16 cellular contexts compared by ENCODE assay signal in the genomic region with DNA sequence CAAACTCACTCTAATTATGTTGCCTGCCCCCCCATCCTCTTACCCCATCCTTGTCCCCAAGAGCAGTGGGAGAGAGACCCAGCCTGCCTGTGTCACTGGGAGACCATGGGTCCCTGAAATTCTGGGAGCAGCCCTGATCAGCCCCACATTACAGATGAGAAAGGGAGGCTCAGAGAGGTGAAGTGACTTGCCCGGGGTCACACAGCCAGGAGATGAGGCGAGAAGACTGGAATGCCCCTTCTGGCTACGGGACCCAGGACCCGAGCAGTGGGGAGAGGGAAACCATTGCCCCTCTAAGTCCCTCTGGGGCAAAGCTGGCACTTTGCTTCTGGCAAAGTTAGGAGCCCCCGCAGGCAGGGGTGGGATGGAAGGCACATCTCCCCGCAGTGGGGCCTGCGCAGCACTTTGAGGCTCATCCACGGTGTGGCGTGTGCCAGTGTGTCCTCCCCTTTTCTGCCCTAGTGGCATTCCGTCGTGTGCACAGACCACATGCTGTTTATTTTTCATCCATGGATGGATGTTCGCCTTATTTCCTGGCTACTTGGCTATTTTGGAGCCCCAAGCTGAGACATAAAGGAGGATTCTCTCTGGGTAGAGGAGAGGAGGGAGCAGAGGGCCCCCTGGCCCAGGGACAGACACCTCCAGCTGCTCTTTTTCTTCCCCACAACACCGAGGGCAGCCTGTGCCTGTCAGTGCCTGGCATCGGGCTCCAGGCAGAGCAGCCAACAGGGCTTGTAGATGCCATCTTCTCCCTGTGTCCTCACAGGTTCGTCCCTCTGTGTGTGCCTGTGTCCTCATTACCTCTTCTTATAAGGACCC. TPM values are rescaled to one million over a fixed set of nuclear protein-coding genes. Genes with fewer than 3 reads are reported as not detected.
DNase-seq lines count a peak whose midpoint lies in the region; ATAC-seq and TF ChIP-seq lines count a peak whose summit lies in the region.
"Had no signal": no experiment of that assay in that cellular context is flagged by ENCODE, and none has a peak within 500 bp of the region (broad histone marks: within the 10 kb centered on the region; RNA-seq: fewer than 3 reads in every experiment).

No MANE protein-coding gene starts in this region.

- no peak overlapping the region for H3K27ac ChIP-seq in neural progenitor cell

- no peak for TF ChIP-seq CTCF in natural killer cell (IDR thresholded peaks at IDR 0.05)
- TF ChIP-seq CTCF in neural progenitor cell (IDR thresholded peaks at IDR 0.05): no peak

- no peak overlapping the region for H3K27ac Mint-ChIP-seq in natural killer cell treated with Interleukin-12 subunit alpha and Interleukin-12 subunit beta and Interleukin-15 and Interleukin-18, amount 100 ng/mL, for 72 hours
- H3K27ac Mint-ChIP-seq in natural killer cell (no peak overlapping the region), neural progenitor cell (peak overlapping the region; percentile 61)
- no peak overlapping the region for H3K27ac Mint-ChIP-seq in activated CD4-positive, alpha-beta memory T cell treated with anti-CD3 and anti-CD28 coated beads, Interleukin-2, amount 10 ng/mL, durations not matched to agents 7 days and 5 days
- H3K27ac Mint-ChIP-seq: B cell; CD4-positive, alpha-beta T cell had no signal

- no peak overlapping the region for H3K9ac ChIP-seq in neural progenitor cell

- peaks cover 16% of the 10 kb centered on the region for H3F3A ChIP-seq in neural progenitor cell (ENCODE audit: low read depth)

- no peak overlapping the region for H3K4me3 ChIP-seq in neural progenitor cell
- H3K4me3 ChIP-seq: HAP-1 had no signal

- H3K4me2 ChIP-seq in neural progenitor cell: no peak overlapping the region

- H3K79me2 ChIP-seq in neural progenitor cell (ENCODE audit: low read depth): no peaks in the 10 kb centered on the region

- peaks cover 14% of the 10 kb centered on the region for H4K20me1 ChIP-seq in neural progenitor cell (ENCODE audit: low read depth)

- H3K27me3 Mint-ChIP-seq in natural killer cell treated with Interleukin-12 subunit alpha and Interleukin-12 subunit beta and Interleukin-15 and Interleukin-18, amount 100 ng/mL, for 72 hours: peaks cover 16 to 26% of the 10 kb centered on the region in 2 donors
- peaks cover 21 to 24% of the 10 kb centered on the region in 2 donors for H3K27me3 Mint-ChIP-seq in natural killer cell (ENCODE audit: low read depth in 2 of 2)
- peaks cover 51% of the 10 kb centered on the region for H3K27me3 Mint-ChIP-seq in neural progenitor cell (ENCODE audit: insufficient read depth, low read depth)
- peaks cover 21% of the 10 kb centered on the region for H3K27me3 Mint-ChIP-seq in activated CD4-positive, alpha-beta memory T cell treated with anti-CD3 and anti-CD28 coated beads, Interleukin-2, amount 10 ng/mL, durations not matched to agents 7 days and 5 days

- H3K4me1 ChIP-seq in neural progenitor cell: peaks cover 13% of the 10 kb centered on the region
- H3K4me1 ChIP-seq: HAP-1 had no signal

- no peak overlapping the region for H3K4me3 Mint-ChIP-seq in natural killer cell treated with Interleukin-12 subunit alpha and Interleukin-12 subunit beta and Interleukin-15 and Interleukin-18, amount 100 ng/mL, for 72 hours
- no peak overlapping the region for H3K4me3 Mint-ChIP-seq in natural killer cell
- no peak overlapping the region for H3K4me3 Mint-ChIP-seq in neural progenitor cell
- no peak overlapping the region for H3K4me3 Mint-ChIP-seq in activated CD4-positive, alpha-beta memory T cell treated with anti-CD3 and anti-CD28 coated beads, Interleukin-2, amount 10 ng/mL, durations not matched to agents 7 days and 5 days
- H3K4me3 Mint-ChIP-seq: B cell; CD4-positive, alpha-beta T cell had no signal

- H2AFZ ChIP-seq in neural progenitor cell (replicated peaks): no peak overlapping the region

- H3K36me3 Mint-ChIP-seq in natural killer cell treated with Interleukin-12 subunit alpha and Interleukin-12 subunit beta and Interleukin-15 and Interleukin-18, amount 100 ng/mL, for 72 hours: no peaks in the 10 kb centered on the region
- no peaks in the 10 kb centered on the region for H3K36me3 Mint-ChIP-seq in natural killer cell
- H3K36me3 Mint-ChIP-seq in neural progenitor cell: no peaks in the 10 kb centered on the region
- H3K36me3 Mint-ChIP-seq in activated CD4-positive, alpha-beta memory T cell treated with anti-CD3 and anti-CD28 coated beads, Interleukin-2, amount 10 ng/mL, durations not matched to agents 7 days and 5 days (ENCODE audit: low read depth): no peaks in the 10 kb centered on the region

- H3K27me3 ChIP-seq in neural progenitor cell: peaks cover 61% of the 10 kb centered on the region

- no peak for ATAC-seq in natural killer cell treated with Interleukin-12 subunit alpha and Interleukin-12 subunit beta and Interleukin-15 and Interleukin-18, amount 100 ng/mL, for 72 hours
- ATAC-seq in natural killer cell: no peak

- H3K36me3 ChIP-seq in neural progenitor cell: no peaks in the 10 kb centered on the region
- H3K36me3 ChIP-seq: HAP-1 had no signal

- H3K9me3 ChIP-seq in neural progenitor cell (ENCODE audit: low read depth): no peaks in the 10 kb centered on the region
- H3K9me3 ChIP-seq: HAP-1 had no signal

- CTCF ChIA-PET in activated CD4-positive, alpha-beta memory T cell treated with anti-CD3 and anti-CD28 coated beads, Interleukin-2, amount 10 ng/mL, durations not matched to agents 7 days and 5 days (lab: Charles Lee): no interaction called here

- peak; percentile 41 for DNase-seq in natural killer cell treated with Interleukin-12 subunit alpha and Interleukin-12 subunit beta and Interleukin-15 and Interleukin-18, amount 100 ng/mL, for 72 hours (ENCODE audit: low spot score)
- DNase-seq in natural killer cell: no peak
- DNase-seq in cerebellar cortex (ENCODE audit: low spot score): peak; percentile 69
- no peak for DNase-seq in neural progenitor cell (ENCODE audit: low spot score)
- DNase-seq in activated CD4-positive, alpha-beta memory T cell treated with anti-CD3 and anti-CD28 coated beads, Interleukin-2, amount 10 ng/mL, durations not matched to agents 7 days and 5 days: no peak
- DNase-seq in NCI-H2171 (lab: John Stamatoyannopoulos, UW): no peak
- DNase-seq in activated CD4-positive, alpha-beta T cell treated with anti-CD3 and anti-CD28 coated beads for 48 hours: no peak
- DNase-seq: Calu3; CD4-positive, alpha-beta T cell; DMS 273 treated with DMSO at 0.1 percent for 48 hours; DMS79; GOT3 had no signal

- intact Hi-C loops in natural killer cell (cut with micrococcal nuclease): no loop called here

- no peaks in the 10 kb centered on the region for H3K4me1 Mint-ChIP-seq in natural killer cell treated with Interleukin-12 subunit alpha and Interleukin-12 subunit beta and Interleukin-15 and Interleukin-18, amount 100 ng/mL, for 72 hours (ENCODE audit: low read depth in 2 of 2)
- peaks cover 0 to 6% of the 10 kb centered on the region in 2 donors for H3K4me1 Mint-ChIP-seq in natural killer cell
- peaks cover 34% of the 10 kb centered on the region for H3K4me1 Mint-ChIP-seq in neural progenitor cell
- H3K4me1 Mint-ChIP-seq in activated CD4-positive, alpha-beta memory T cell treated with anti-CD3 and anti-CD28 coated beads, Interleukin-2, amount 10 ng/mL, durations not matched to agents 7 days and 5 days: no peaks in the 10 kb centered on the region
- H3K4me1 Mint-ChIP-seq: B cell had no signal

- POLR2A ChIA-PET in activated CD4-positive, alpha-beta memory T cell treated with anti-CD3 and anti-CD28 coated beads, Interleukin-2, amount 10 ng/mL, durations not matched to agents 7 days and 5 days (lab: Charles Lee): no interaction called here

- no peaks in the 10 kb centered on the region for H3K9me3 Mint-ChIP-seq in natural killer cell treated with Interleukin-12 subunit alpha and Interleukin-12 subunit beta and Interleukin-15 and Interleukin-18, amount 100 ng/mL, for 72 hours
- H3K9me3 Mint-ChIP-seq in natural killer cell: no peaks in the 10 kb centered on the region
- peaks cover 3% of the 10 kb centered on the region for H3K9me3 Mint-ChIP-seq in neural progenitor cell
- no peaks in the 10 kb centered on the region for H3K9me3 Mint-ChIP-seq in activated CD4-positive, alpha-beta memory T cell treated with anti-CD3 and anti-CD28 coated beads, Interleukin-2, amount 10 ng/mL, durations not matched to agents 7 days and 5 days
- H3K9me3 Mint-ChIP-seq: CD4-positive, alpha-beta T cell had no signal

RNA-seq across cellular contexts. Expression of gene FGF3, which starts 3.7 kb away (rescaled TPM):
- total RNA-seq in natural killer cell treated with Interleukin-12 subunit alpha and Interleukin-12 subunit beta and Interleukin-15 and Interleukin-18, amount 100 ng/mL, for 72 hours: not detected
- total RNA-seq in natural killer cell (not detected), neural progenitor cell (ENCODE audit: low replicate concordance) (not detected in 2 replicates)
- not detected for total RNA-seq in activated CD4-positive, alpha-beta memory T cell treated with anti-CD3 and anti-CD28 coated beads, Interleukin-2, amount 10 ng/mL, durations not matched to agents 7 days and 5 days
- total RNA-seq: A172; B cell; Calu3; CD4-positive, alpha-beta T cell; HT1080 had no signal

RNA-seq across cellular contexts. Expression of gene FGF4, which starts 47.7 kb away (rescaled TPM):
- not detected for total RNA-seq in natural killer cell treated with Interleukin-12 subunit alpha and Interleukin-12 subunit beta and Interleukin-15 and Interleukin-18, amount 100 ng/mL, for 72 hours
- total RNA-seq in natural killer cell (not detected), neural progenitor cell (ENCODE audit: low replicate concordance) (0.22 TPM in 1 of 2 replicates, not detected in the other)
- not detected for total RNA-seq in activated CD4-positive, alpha-beta memory T cell treated with anti-CD3 and anti-CD28 coated beads, Interleukin-2, amount 10 ng/mL, durations not matched to agents 7 days and 5 days
- total RNA-seq: A172; B cell; Calu3; CD4-positive, alpha-beta T cell; HT1080 had no signal

Comparison
In these comparisons a context has a peak if more than half of its experiments do, and no peak if none do; other contexts are left out.
1. DNase-seq: peak in natural killer cell treated with Interleukin-12 subunit alpha and Interleukin-12 subunit beta and Interleukin-15 and Interleukin-18, amount 100 ng/mL, for 72 hours (single experiment) and cerebellar cortex (single experiment); none in natural killer cell (single experiment), neural progenitor cell (single experiment), activated CD4-positive, alpha-beta memory T cell treated with anti-CD3 and anti-CD28 coated beads, Interleukin-2, amount 10 ng/mL, durations not matched to agents 7 days and 5 days (single experiment), NCI-H2171 (single experiment) and activated CD4-positive, alpha-beta T cell treated with anti-CD3 and anti-CD28 coated beads for 48 hours (single experiment).